In the genomic region with DNA sequence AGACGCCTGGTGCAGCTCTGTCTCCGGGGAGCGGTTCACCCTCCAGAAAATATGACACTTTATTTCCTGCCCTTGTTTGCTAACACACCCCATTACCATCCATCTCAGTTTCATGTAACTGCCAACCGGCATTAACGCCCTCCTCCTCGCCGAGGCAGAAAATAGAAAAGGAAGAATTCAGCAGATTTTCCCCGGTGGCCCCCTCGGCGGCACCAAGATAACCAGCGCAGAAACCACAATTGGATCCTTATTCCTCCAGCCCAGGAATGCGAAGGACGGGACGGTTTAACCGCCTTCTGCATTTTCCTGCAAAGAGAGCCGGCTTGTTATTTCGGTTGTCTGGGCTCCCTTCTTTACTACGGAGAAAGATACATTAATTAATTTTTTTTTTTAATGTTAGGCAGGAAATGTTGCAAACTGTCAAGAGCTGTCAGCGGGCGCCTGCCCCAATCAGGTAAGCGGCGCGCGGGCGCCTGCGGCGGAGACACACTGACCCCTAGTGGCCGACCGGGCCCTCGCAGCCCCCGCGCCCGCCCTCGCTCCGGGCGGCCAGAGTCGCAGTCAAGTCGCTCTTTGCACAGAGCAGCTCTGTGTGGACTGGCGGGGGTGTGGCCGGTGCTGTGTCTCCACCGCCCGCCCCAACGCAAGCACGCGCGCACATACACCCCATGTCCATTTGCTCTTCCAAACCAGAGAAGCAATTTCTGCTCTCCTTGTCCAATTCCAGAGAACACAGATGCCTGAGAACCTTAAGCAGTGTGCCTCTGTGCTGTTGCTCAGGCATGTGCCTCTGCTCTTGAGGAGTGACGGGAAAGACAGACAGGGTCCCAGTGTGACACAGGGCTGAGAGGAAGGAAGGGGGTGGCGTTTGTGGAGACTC, we compare ENCODE assay signal across 1 cellular context.
TF ChIP-seq lines count a peak whose summit lies in the region.

No MANE protein-coding gene starts in this region.

TF ChIP-seq in H1, 55 proteins besides CTCF, POLR2A, EP300 and RAD21 (continued from another document):
- TF ChIP-seq, protein P1, sequence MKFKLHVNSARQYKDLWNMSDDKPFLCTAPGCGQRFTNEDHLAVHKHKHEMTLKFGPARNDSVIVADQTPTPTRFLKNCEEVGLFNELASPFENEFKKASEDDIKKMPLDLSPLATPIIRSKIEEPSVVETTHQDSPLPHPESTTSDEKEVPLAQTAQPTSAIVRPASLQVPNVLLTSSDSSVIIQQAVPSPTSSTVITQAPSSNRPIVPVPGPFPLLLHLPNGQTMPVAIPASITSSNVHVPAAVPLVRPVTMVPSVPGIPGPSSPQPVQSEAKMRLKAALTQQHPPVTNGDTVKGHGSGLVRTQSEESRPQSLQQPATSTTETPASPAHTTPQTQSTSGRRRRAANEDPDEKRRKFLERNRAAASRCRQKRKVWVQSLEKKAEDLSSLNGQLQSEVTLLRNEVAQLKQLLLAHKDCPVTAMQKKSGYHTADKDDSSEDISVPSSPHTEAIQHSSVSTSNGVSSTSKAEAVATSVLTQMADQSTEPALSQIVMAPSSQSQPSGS (IDR thresholded peaks at IDR 0.05; ENCODE audit: low read length) = no peak
- no peak for TF ChIP-seq RFX5 (IDR thresholded peaks at IDR 0.05; ENCODE audit: borderline replicate concordance, low read depth, low read length)
- TF ChIP-seq KDM4A (IDR thresholded peaks at IDR 0.05; ENCODE audit: low read depth, low read length, severe bottlenecking) = no peak
- TF ChIP-seq, protein P2, sequence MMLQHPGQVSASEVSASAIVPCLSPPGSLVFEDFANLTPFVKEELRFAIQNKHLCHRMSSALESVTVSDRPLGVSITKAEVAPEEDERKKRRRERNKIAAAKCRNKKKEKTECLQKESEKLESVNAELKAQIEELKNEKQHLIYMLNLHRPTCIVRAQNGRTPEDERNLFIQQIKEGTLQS (IDR thresholded peaks at IDR 0.05; ENCODE audit: insufficient read depth, low read depth, low read length) = no peak
- TF ChIP-seq JUN (IDR thresholded peaks at IDR 0.05; ENCODE audit: low read depth, low read length) = 0 out of 2 replicates have a peak, but pooled peaks have one; percentile 21
- TF ChIP-seq, protein P3, sequence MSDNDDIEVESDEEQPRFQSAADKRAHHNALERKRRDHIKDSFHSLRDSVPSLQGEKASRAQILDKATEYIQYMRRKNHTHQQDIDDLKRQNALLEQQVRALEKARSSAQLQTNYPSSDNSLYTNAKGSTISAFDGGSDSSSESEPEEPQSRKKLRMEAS (IDR thresholded peaks at IDR 0.05) = 0 out of 2 replicates have a peak, but pooled peaks have one; percentile 28
- TF ChIP-seq GABPA (IDR thresholded peaks at IDR 0.05; ENCODE audit: borderline replicate concordance, insufficient read depth, low read length) = no peak
- 0 out of 2 replicates have a peak, but pooled peaks have one; percentile 14 for TF ChIP-seq JUND (IDR thresholded peaks at IDR 0.05; ENCODE audit: low read length)
- no peak for TF ChIP-seq SIRT6 (IDR thresholded peaks at IDR 0.05; ENCODE audit: low read length)
- TF ChIP-seq YY1 (IDR thresholded peaks at IDR 0.05; ENCODE audit: low read depth, low read length) = 0 out of 2 replicates have a peak, but pooled peaks have one; percentile 22
- TF ChIP-seq CBX5 (IDR thresholded peaks at IDR 0.05; ENCODE audit: low read depth, low read length) = no peak
- TF ChIP-seq RBBP5 (IDR thresholded peaks at IDR 0.05; ENCODE audit: borderline replicate concordance, low read depth, low read length) = no peak
- TF ChIP-seq GTF2F1 (IDR thresholded peaks at IDR 0.05; ENCODE audit: borderline replicate concordance, low read depth, low read length) = no peak
- peak; percentile 39 to 88; a peak in 2 of 4 replicates for TF ChIP-seq SIN3A (conservative IDR thresholded peaks at IDR 0.05 in 1 of 2, IDR thresholded peaks at IDR 0.05 in 1 of 2; ENCODE audit: low read depth in 1 of 2, low read length in 2 of 2)
- peak; percentile 25 for TF ChIP-seq CTBP2 (IDR thresholded peaks at IDR 0.05; ENCODE audit: borderline replicate concordance, insufficient read depth, insufficient read length, low read length)
- TF ChIP-seq EGR1 (IDR thresholded peaks at IDR 0.05; ENCODE audit: borderline replicate concordance, low read depth, low read length) = no peak
